ENCODE assay signal across 17 cellular contexts in genomic region chr18:36203360-36203895, GRCh38. TPM values are rescaled to one million over a fixed set of nuclear protein-coding genes. Genes with fewer than 3 reads are reported as not detected.
"Had no signal": no experiment of that assay in that cellular context is flagged by ENCODE, and none has a peak within 500 bp of the region (broad histone marks: within the 10 kb centered on the region; RNA-seq: fewer than 3 reads in every experiment).

No MANE protein-coding gene starts in this region.

- H3K4me3 Mint-ChIP-seq: naive thymus-derived CD4-positive, alpha-beta T cell; nephron progenitor cell; stimulated activated naive B cell treated with anti-CD40 and anti-IgM and Interleukin-4, amounts not matched to agents 10 μg/mL and 1 μg/mL and 100 μg/mL, for 72 hours; stimulated activated naive CD8-positive, alpha-beta T cell treated with anti-CD3 and anti-CD28 coated beads, Interleukin-15, amount 100 ng/mL, for 72 hours had no signal

- H3K27ac ChIP-seq: epithelial cell of prostate, esophagus squamous epithelium, gastroesophageal sphincter, psoas muscle, testis, tibial nerve had no signal

- H3K4me1 ChIP-seq: esophagus squamous epithelium, gastroesophageal sphincter, psoas muscle, testis, tibial nerve had no signal

- H3K9me3 ChIP-seq: gastroesophageal sphincter, testis had no signal

- ATAC-seq: gastroesophageal sphincter; left colon; naive thymus-derived CD4-positive, alpha-beta T cell; psoas muscle; sciatic nerve; stimulated activated naive B cell treated with anti-CD40 and anti-IgM and Interleukin-4, amounts not matched to agents 10 μg/mL and 1 μg/mL and 100 μg/mL, for 72 hours; stimulated activated naive CD8-positive, alpha-beta T cell treated with anti-CD3 and anti-CD28 coated beads, Interleukin-15, amount 100 ng/mL, for 72 hours had no signal

- DNase-seq: effector memory CD4-positive, alpha-beta T cell; esophagus squamous epithelium; foreskin fibroblast; glutamatergic neuron; left colon; naive thymus-derived CD4-positive, alpha-beta T cell; nephron progenitor cell; psoas muscle; stimulated activated CD4-positive, alpha-beta T cell treated with anti-CD3 and anti-CD28 coated beads, Interleukin-2, amount 100 ng/mL, for 24 hours; stimulated activated CD4-positive, alpha-beta T cell treated with anti-CD3 and anti-CD28 coated beads, Interleukin-4, amount 100 ng/mL, for 4 hours; stimulated activated naive B cell treated with anti-CD40 and anti-IgM and Interleukin-4, amounts not matched to agents 10 μg/mL and 1 μg/mL and 100 μg/mL, for 72 hours; stimulated activated naive CD8-positive, alpha-beta T cell treated with anti-CD3 and anti-CD28 coated beads, Interleukin-15, amount 100 ng/mL, for 72 hours; testis had no signal

- H3K36me3 ChIP-seq: gastroesophageal sphincter, tibial nerve had no signal

- H3K36me3 Mint-ChIP-seq: naive thymus-derived CD4-positive, alpha-beta T cell had no signal

- H3K4me3 ChIP-seq: esophagus squamous epithelium, gastroesophageal sphincter, psoas muscle, testis, tibial nerve had no signal

- H3K27me3 ChIP-seq: esophagus squamous epithelium, gastroesophageal sphincter, testis, tibial nerve had no signal

- H3K27ac Mint-ChIP-seq: naive thymus-derived CD4-positive, alpha-beta T cell; nephron progenitor cell; stimulated activated naive B cell treated with anti-CD40 and anti-IgM and Interleukin-4, amounts not matched to agents 10 μg/mL and 1 μg/mL and 100 μg/mL, for 72 hours; stimulated activated naive CD8-positive, alpha-beta T cell treated with anti-CD3 and anti-CD28 coated beads, Interleukin-15, amount 100 ng/mL, for 72 hours had no signal

- H3K4me1 Mint-ChIP-seq: naive thymus-derived CD4-positive, alpha-beta T cell; nephron progenitor cell; stimulated activated naive B cell treated with anti-CD40 and anti-IgM and Interleukin-4, amounts not matched to agents 10 μg/mL and 1 μg/mL and 100 μg/mL, for 72 hours; stimulated activated naive CD8-positive, alpha-beta T cell treated with anti-CD3 and anti-CD28 coated beads, Interleukin-15, amount 100 ng/mL, for 72 hours had no signal

RNA-seq across cellular contexts. Expression of gene MOCOS, which starts 16.1 kb away (rescaled TPM):
- polyA plus RNA-seq: naive thymus-derived CD4-positive, alpha-beta T cell had no signal
